ENCODE assay signal across 1 cellular context in genomic region chr20:10639051-10639761, GRCh38.
A peak's percentile ranks its signal among the peaks of the same experiment; 100 is the strongest.
TF ChIP-seq lines count a peak whose summit lies in the region.

No MANE protein-coding gene starts in this region.

TF ChIP-seq in HepG2, 621 proteins besides CTCF, POLR2A, EP300 and RAD21:
- TF ChIP-seq ZNF687 (CRISPR knock-in tag; IDR thresholded peaks at IDR 0.05) (0 out of 2 replicates have a peak, but pooled peaks have one; percentile 0), ZNF20 (CRISPR knock-in tag; IDR thresholded peaks at IDR 0.05) (no peak), RBM22 (optimal IDR thresholded peaks at IDR 0.05; ENCODE audit: low read length) (peak; percentile 69), ZNF337 (CRISPR knock-in tag; IDR thresholded peaks at IDR 0.05; ENCODE audit: borderline replicate concordance, low read depth) (no peak), PRPF4 (IDR thresholded peaks at IDR 0.05; ENCODE audit: low read depth, low read length, poor library complexity, severe bottlenecking) (peak; percentile 41), ZBTB40 (IDR thresholded peaks at IDR 0.05) (no peak), ZBTB40 (CRISPR knock-in tag; IDR thresholded peaks at IDR 0.05) (0 out of 2 replicates have a peak, but pooled peaks have one; percentile 16)
